ENCODE assay signal across 8 cellular contexts in the genomic region with DNA sequence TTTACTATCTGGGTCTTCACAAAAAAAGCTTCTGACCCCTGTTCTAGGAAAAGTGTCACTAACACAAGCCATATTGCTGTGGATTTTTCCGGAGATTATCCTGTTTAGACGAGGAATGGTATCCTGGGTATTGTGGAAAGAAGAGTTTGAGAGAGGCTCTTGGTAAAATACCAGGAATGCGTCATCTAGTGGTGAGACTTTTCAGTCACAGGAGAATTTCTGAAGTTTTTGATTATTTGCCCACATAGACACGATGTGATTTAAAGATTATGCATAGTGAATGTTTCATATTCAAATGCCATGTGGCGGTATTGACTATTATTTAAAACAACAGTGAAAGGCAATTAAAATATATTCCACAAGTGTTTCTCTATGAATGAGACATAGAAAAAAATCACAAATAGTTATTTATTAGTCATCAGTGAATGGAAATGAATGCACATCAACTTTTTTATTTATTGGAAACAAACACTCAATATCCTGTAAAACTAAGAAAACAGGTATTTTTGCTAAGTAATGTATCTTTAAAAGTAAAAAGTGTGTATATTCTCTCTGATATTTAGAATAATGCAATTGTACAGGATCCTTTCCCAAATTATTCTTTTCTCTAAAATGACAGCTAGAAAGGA. TPM values are rescaled to one million over a fixed set of nuclear protein-coding genes. Genes with fewer than 3 reads are reported as not detected.
A peak's percentile ranks its signal among the peaks of the same experiment; 100 is the strongest.
DNase-seq lines count a peak whose midpoint lies in the region; ATAC-seq, FAIRE-seq and TF ChIP-seq lines count a peak whose summit lies in the region.

No MANE protein-coding gene starts in this region.

- H3K27me3 ChIP-seq in HL-60 (ENCODE audit: insufficient read depth, poor library complexity, severe bottlenecking): peaks cover 3% of the 10 kb centered on the region

- DNase-seq in A549 (ENCODE audit: low read depth in 1 of 2, low spot score in 1 of 2): peak; percentile 45 to 61
- no peak for DNase-seq in HL-60 (ENCODE audit: low read depth in 1 of 2, low spot score in 1 of 2)
- DNase-seq in amniotic stem cell (lab: John Stamatoyannopoulos, UW): peak; percentile 12
- no peak for DNase-seq in activated CD4-positive, alpha-beta T cell treated with anti-CD3 and anti-CD28 coated beads for 48 hours
- DNase-seq in activated CD4-positive, alpha-beta T cell treated with anti-CD3 and anti-CD28 coated beads, Interleukin-2, amount 50 U/mL, for 48 hours: no peak
- DNase-seq in activated effector memory CD4-positive, alpha-beta T cell treated with Interleukin-2 at 50 U/mL for 16 hours: no peak
- DNase-seq in stimulated activated CD4-positive, alpha-beta T cell treated with anti-CD3 and anti-CD28 coated beads, Interleukin-15, amount 100 ng/mL, for 24 hours: no peak

- TF ChIP-seq RAD21 in A549 (conservative IDR thresholded peaks at IDR 0.05 in 1 of 2, IDR thresholded peaks at IDR 0.05 in 1 of 2): peak; percentile 83 to 86

- no peaks in the 10 kb centered on the region for H3K4me1 ChIP-seq in A549

- FAIRE-seq in A549 (lab: Jason Lieb, UNC) (peak; percentile 68), islet of Langerhans (lab: Jason Lieb, UNC) (peak; percentile 76)

- POLR2A ChIA-PET in A549 (lab: Yijun Ruan, JAX): interaction anchor here (1.0 kb wide), 1 partner anchor 27 kb away, joined by 4 read pairs; no protein-coding TSS in a partner anchor

- H3K4me3 ChIP-seq in A549 (no peak overlapping the region), HL-60 (replicated peaks; ENCODE audit: insufficient read depth, low read length) (no peak overlapping the region)

- TF ChIP-seq EP300 in A549 (IDR thresholded peaks at IDR 0.05): no peak

- H3K9me3 ChIP-seq in A549: no peaks in the 10 kb centered on the region

- H3K4me2 ChIP-seq in A549: no peak overlapping the region

- TF ChIP-seq POLR2A in A549 (IDR thresholded peaks at IDR 0.05; ENCODE audit: low read length): no peak

- peak; percentile 73 to 74 for ATAC-seq in A549

- 9% methylated on average over 5 of the region's 5 CpGs for WGBS in A549 (ENCODE audit: missing lambda C conversion rate)

- TF ChIP-seq CTCF in A549 (IDR thresholded peaks at IDR 0.05): peak; percentile 98
- TF ChIP-seq CTCF in HL-60 (IDR thresholded peaks at IDR 0.05; ENCODE audit: insufficient read depth, low read length): peak; percentile 8

- CTCF ChIA-PET in A549 (lab: Yijun Ruan, JAX): interaction anchor here (0.6 to 11.5 kb wide), 39 partner anchors 8 to 876 kb away, joined by 3 to 304 read pairs (median 4); a partner anchor contains a TSS

- H3K27ac ChIP-seq in A549 (no peak overlapping the region), HL-60 (replicated peaks) (no peak overlapping the region)

TF ChIP-seq in A549, 52 proteins besides CTCF, POLR2A, EP300 and RAD21:
- TF ChIP-seq SMC3 (IDR thresholded peaks at IDR 0.05) (peak; percentile 98), KDM5A (IDR thresholded peaks at IDR 0.05) (no peak), ESRRA (IDR thresholded peaks at IDR 0.05; ENCODE audit: borderline replicate concordance, low read length) (no peak)

RNA-seq across cellular contexts. Expression of a gene that starts 7.8 kb away (rescaled TPM):
- polyA plus RNA-seq in A549 (2011; rRNA removed) (not detected in 2 replicates), A549 (2017; fragmentation: RNase III; extraction: RNeasy Plus Mini Kit Qiagen cat#74134 plus additional on column Dnase treatment) (not detected in 3 replicates)
- polyA plus RNA-seq in A549 (2012; cell fraction: cytosol; rRNA removed): not detected in 2 replicates
- polyA plus RNA-seq in A549 (2012; cell fraction: nucleus; rRNA removed): not detected in 2 replicates
- polyA minus RNA-seq in A549 (2011; rRNA and poly(A)+ RNA removed): not detected in 2 replicates

RNA-seq across cellular contexts. Expression of a gene that starts 9.6 kb away (rescaled TPM):
- polyA plus RNA-seq in A549 (2011; rRNA removed): not detected in 2 replicates
- polyA plus RNA-seq in A549 (2012; cell fraction: cytosol; rRNA removed): 0.03 and 0.04 TPM in 2 replicates
- polyA plus RNA-seq in A549 (2012; cell fraction: nucleus; rRNA removed): not detected in 2 replicates
- polyA plus RNA-seq in A549 (2017; fragmentation: RNase III; extraction: RNeasy Plus Mini Kit Qiagen cat#74134 plus additional on column Dnase treatment): not detected in 3 replicates
- polyA minus RNA-seq in A549 (2011; rRNA and poly(A)+ RNA removed): not detected in 2 replicates

RNA-seq across cellular contexts. Expression of a gene that starts 19.9 kb away (rescaled TPM):
- polyA plus RNA-seq in A549 (2011; rRNA removed) (not detected in 2 replicates), A549 (2017; fragmentation: RNase III; extraction: RNeasy Plus Mini Kit Qiagen cat#74134 plus additional on column Dnase treatment) (not detected in 3 replicates)
- polyA plus RNA-seq in A549 (2012; cell fraction: cytosol; rRNA removed): not detected in 2 replicates
- polyA plus RNA-seq in A549 (2012; cell fraction: nucleus; rRNA removed): not detected in 2 replicates
- not detected in 2 replicates for polyA minus RNA-seq in A549 (2011; rRNA and poly(A)+ RNA removed)

RNA-seq across cellular contexts. Expression of a gene that starts 30.5 kb away (rescaled TPM):
- polyA plus RNA-seq in A549 (2011; rRNA removed): 59.8 and 89.8 TPM in 2 replicates
- 81.0 and 89.6 TPM in 2 replicates for polyA plus RNA-seq in A549 (2012; cell fraction: cytosol; rRNA removed)
- 29.6 and 45.1 TPM in 2 replicates for polyA plus RNA-seq in A549 (2012; cell fraction: nucleus; rRNA removed)
- polyA plus RNA-seq in A549 (2017; fragmentation: RNase III; extraction: RNeasy Plus Mini Kit Qiagen cat#74134 plus additional on column Dnase treatment): 89.1 to 96.2 TPM (median 95.9 TPM) in 3 replicates
- 1.6 and 1.9 TPM in 2 replicates for polyA minus RNA-seq in A549 (2011; rRNA and poly(A)+ RNA removed)

RNA-seq across cellular contexts. Expression of a gene that starts 36.8 kb away (rescaled TPM):
- polyA plus RNA-seq in A549 (2011; rRNA removed): not detected in 2 replicates
- not detected in 2 replicates for polyA plus RNA-seq in A549 (2012; cell fraction: cytosol; rRNA removed)
- not detected in 2 replicates for polyA plus RNA-seq in A549 (2012; cell fraction: nucleus; rRNA removed)
- polyA plus RNA-seq in A549 (2017; fragmentation: RNase III; extraction: RNeasy Plus Mini Kit Qiagen cat#74134 plus additional on column Dnase treatment): not detected in 3 replicates
- polyA minus RNA-seq in A549 (2011; rRNA and poly(A)+ RNA removed): not detected in 2 replicates

Comparison
In these comparisons a context has a peak if more than half of its experiments do, and no peak if none do; other contexts are left out.
1. DNase-seq: peak in A549 (2 of 2) and amniotic stem cell (single experiment); none in HL-60 (0 of 2), activated CD4-positive, alpha-beta T cell treated with anti-CD3 and anti-CD28 coated beads for 48 hours (single experiment), activated CD4-positive, alpha-beta T cell treated with anti-CD3 and anti-CD28 coated beads, Interleukin-2, amount 50 U/mL, for 48 hours (0 of 2), activated effector memory CD4-positive, alpha-beta T cell treated with Interleukin-2 at 50 U/mL for 16 hours (single experiment) and stimulated activated CD4-positive, alpha-beta T cell treated with anti-CD3 and anti-CD28 coated beads, Interleukin-15, amount 100 ng/mL, for 24 hours (single experiment).